Comparison of ENCODE assay signal across 14 cellular contexts in the genomic region with DNA sequence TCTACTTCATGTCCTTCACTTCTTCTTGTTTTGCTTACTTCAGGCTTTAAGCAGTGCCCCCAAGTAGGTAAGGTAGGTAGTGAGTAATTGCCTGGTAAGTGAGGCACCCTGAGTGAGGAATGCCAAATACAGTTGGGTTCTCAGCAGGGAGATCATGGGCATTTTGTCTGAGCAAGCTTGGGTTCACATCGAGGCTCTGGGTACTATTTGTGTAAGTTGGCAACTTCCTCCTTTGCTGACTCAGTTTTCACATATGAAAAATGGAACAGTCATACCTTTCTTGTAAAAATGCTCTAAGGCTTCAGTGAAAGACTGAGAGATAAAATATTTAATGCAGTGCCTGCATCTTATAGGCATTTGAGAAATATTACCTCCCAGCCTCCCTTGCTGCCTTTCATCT.
DNase-seq lines count a peak whose midpoint lies in the region; ATAC-seq and TF ChIP-seq lines count a peak whose summit lies in the region.
"Had no signal": no experiment of that assay in that cellular context is flagged by ENCODE, and none has a peak within 500 bp of the region (broad histone marks: within the 10 kb centered on the region; RNA-seq: fewer than 3 reads in every experiment).

No MANE protein-coding gene starts in this region.

- DNase-seq in activated CD4-positive, alpha-beta memory T cell treated with anti-CD3 and anti-CD28 coated beads for 36 hours, result peak; percentile 33
- DNase-seq in activated CD4-positive, alpha-beta memory T cell treated with anti-CD3 and anti-CD28 coated beads, Interleukin-2, amount 10 ng/mL, durations not matched to agents 7 days and 5 days, result no peak
- DNase-seq in GM23248, result peak; percentile 57
- DNase-seq in NCI-H2107 treated with DMSO at 0.1 percent for 48 hours (lab: John Stamatoyannopoulos, UW; ENCODE audit: unreplicated experiment), result no peak
- no peak for DNase-seq in NCI-H2081 (lab: John Stamatoyannopoulos, UW)
- DNase-seq: activated CD8-positive, alpha-beta memory T cell treated with anti-CD3 and anti-CD28 coated beads for 24 hours; activated naive CD8-positive, alpha-beta T cell treated with anti-CD3 and anti-CD28 coated beads, Interleukin-2, amount 10 ng/mL, durations not matched to agents 7 days and 5 days; HCEC 1CT had no signal

- no peaks in the 10 kb centered on the region for H4K20me1 ChIP-seq in GM23248 (ENCODE audit: insufficient read depth)

- H3K9me3 Mint-ChIP-seq in activated CD4-positive, alpha-beta memory T cell treated with anti-CD3 and anti-CD28 coated beads for 36 hours, result no peaks in the 10 kb centered on the region
- no peaks in the 10 kb centered on the region for H3K9me3 Mint-ChIP-seq in activated CD4-positive, alpha-beta memory T cell treated with anti-CD3 and anti-CD28 coated beads, Interleukin-2, amount 10 ng/mL, durations not matched to agents 7 days and 5 days
- H3K9me3 Mint-ChIP-seq: activated naive CD8-positive, alpha-beta T cell treated with anti-CD3 and anti-CD28 coated beads, Interleukin-2, amount 10 ng/mL, durations not matched to agents 7 days and 5 days had no signal

- no peaks in the 10 kb centered on the region for H3K9me2 ChIP-seq in GM23248 (ENCODE audit: insufficient read depth)

- H3F3A ChIP-seq in GM23248 (ENCODE audit: insufficient read depth), result peaks cover 55% of the 10 kb centered on the region

- H3K27me3 ChIP-seq in GM23248 (replicated peaks; ENCODE audit: insufficient read depth) (no peaks in the 10 kb centered on the region), neutrophil (no peaks in the 10 kb centered on the region)
- H3K27me3 ChIP-seq: SJSA1 had no signal

- H3K4me3 ChIP-seq in GM23248 (no peak overlapping the region), neutrophil (ENCODE audit: low read depth in 1 of 2, low read length in 1 of 2) (no peak overlapping the region)
- H3K4me3 ChIP-seq: K562, SJSA1 had no signal

- no peak overlapping the region for H3K27ac Mint-ChIP-seq in activated CD4-positive, alpha-beta memory T cell treated with anti-CD3 and anti-CD28 coated beads for 36 hours
- no peak overlapping the region for H3K27ac Mint-ChIP-seq in activated CD4-positive, alpha-beta memory T cell treated with anti-CD3 and anti-CD28 coated beads, Interleukin-2, amount 10 ng/mL, durations not matched to agents 7 days and 5 days
- H3K27ac Mint-ChIP-seq: activated naive CD8-positive, alpha-beta T cell treated with anti-CD3 and anti-CD28 coated beads, Interleukin-2, amount 10 ng/mL, durations not matched to agents 7 days and 5 days had no signal

- H3K27ac ChIP-seq in GM23248 (peak overlapping the region; percentile 96), angular gyrus (ENCODE audit: low read depth, low read length) (peak overlapping the region; percentile 50), neutrophil (peak overlapping the region; percentile 69)
- H3K27ac ChIP-seq: SJSA1 had no signal

- POLR2A ChIA-PET in activated CD4-positive, alpha-beta memory T cell treated with anti-CD3 and anti-CD28 coated beads for 36 hours (lab: Charles Lee), result no interaction called here
- POLR2A ChIA-PET in activated CD4-positive, alpha-beta memory T cell treated with anti-CD3 and anti-CD28 coated beads, Interleukin-2, amount 10 ng/mL, durations not matched to agents 7 days and 5 days (lab: Charles Lee), result interaction anchor here (1.5 kb wide), 1 partner anchor 148 kb away, joined by 4 read pairs; a partner anchor contains a TSS

- peaks cover 2% of the 10 kb centered on the region for H3K36me3 Mint-ChIP-seq in activated CD4-positive, alpha-beta memory T cell treated with anti-CD3 and anti-CD28 coated beads for 36 hours
- H3K36me3 Mint-ChIP-seq in activated CD4-positive, alpha-beta memory T cell treated with anti-CD3 and anti-CD28 coated beads, Interleukin-2, amount 10 ng/mL, durations not matched to agents 7 days and 5 days (ENCODE audit: low read depth), result peaks cover 4% of the 10 kb centered on the region

- peak overlapping the region; percentile 5 for H3K4me2 ChIP-seq in GM23248 (ENCODE audit: unreplicated experiment)

- no peaks in the 10 kb centered on the region for H3K36me3 ChIP-seq in GM23248 (ENCODE audit: low read depth)
- H3K36me3 ChIP-seq in neutrophil, result peaks cover 6% of the 10 kb centered on the region
- H3K36me3 ChIP-seq: SJSA1 had no signal

- H3K4me3 Mint-ChIP-seq in activated CD4-positive, alpha-beta memory T cell treated with anti-CD3 and anti-CD28 coated beads for 36 hours, result no peak overlapping the region
- no peak overlapping the region for H3K4me3 Mint-ChIP-seq in activated CD4-positive, alpha-beta memory T cell treated with anti-CD3 and anti-CD28 coated beads, Interleukin-2, amount 10 ng/mL, durations not matched to agents 7 days and 5 days
- H3K4me3 Mint-ChIP-seq: activated naive CD8-positive, alpha-beta T cell treated with anti-CD3 and anti-CD28 coated beads, Interleukin-2, amount 10 ng/mL, durations not matched to agents 7 days and 5 days had no signal

- peaks cover 36% of the 10 kb centered on the region for H3K4me1 Mint-ChIP-seq in activated CD4-positive, alpha-beta memory T cell treated with anti-CD3 and anti-CD28 coated beads for 36 hours (ENCODE audit: low read depth)
- peaks cover 15% of the 10 kb centered on the region for H3K4me1 Mint-ChIP-seq in activated CD4-positive, alpha-beta memory T cell treated with anti-CD3 and anti-CD28 coated beads, Interleukin-2, amount 10 ng/mL, durations not matched to agents 7 days and 5 days

- no peak for ATAC-seq in GM21390 (IDR thresholded peaks at IDR 0.05; ENCODE audit: unreplicated experiment)

- H3K79me2 ChIP-seq in GM23248 (ENCODE audit: insufficient read depth), result no peaks in the 10 kb centered on the region

- 0 to 7% methylated on average over 1 of the region's 1 CpG for WGBS in GM23248 (ENCODE audit: low coverage in 1 of 2, low lambda C conversion rate in 2 of 2, missing lambda C conversion rate in 2 of 2), 2 experiments

- in situ Hi-C loops in GM23248 (cut with MboI), result no loop called here

- peaks cover 56% of the 10 kb centered on the region for H3K4me1 ChIP-seq in GM23248 (ENCODE audit: insufficient read depth)
- H3K4me1 ChIP-seq in neutrophil (ENCODE audit: control insufficient read depth in 1 of 2, insufficient read depth in 1 of 2, low read depth in 1 of 2, low read length in 1 of 2), result peaks cover 28 to 41% of the 10 kb centered on the region in 2 experiments

- intact Hi-C loops in activated CD4-positive, alpha-beta memory T cell treated with anti-CD3 and anti-CD28 coated beads for 36 hours (cut with micrococcal nuclease), result loop anchor here (1.0 to 5.0 kb wide), 2 partner anchors 96 to 116 kb away; a partner anchor contains a TSS

- no peak overlapping the region for H2AFZ ChIP-seq in GM23248
- H2AFZ ChIP-seq: parathyroid adenoma had no signal

- H3K27me3 Mint-ChIP-seq in activated CD4-positive, alpha-beta memory T cell treated with anti-CD3 and anti-CD28 coated beads for 36 hours, result no peaks in the 10 kb centered on the region
- no peaks in the 10 kb centered on the region for H3K27me3 Mint-ChIP-seq in activated CD4-positive, alpha-beta memory T cell treated with anti-CD3 and anti-CD28 coated beads, Interleukin-2, amount 10 ng/mL, durations not matched to agents 7 days and 5 days
- H3K27me3 Mint-ChIP-seq: activated naive CD8-positive, alpha-beta T cell treated with anti-CD3 and anti-CD28 coated beads, Interleukin-2, amount 10 ng/mL, durations not matched to agents 7 days and 5 days had no signal

- CTCF ChIA-PET in activated CD4-positive, alpha-beta memory T cell treated with anti-CD3 and anti-CD28 coated beads for 36 hours (lab: Charles Lee), result interaction anchor here (0.9 to 3.3 kb wide), 9 partner anchors 12 to 119 kb away, joined by 3 to 22 read pairs (median 4); a partner anchor contains a TSS
- CTCF ChIA-PET in activated CD4-positive, alpha-beta memory T cell treated with anti-CD3 and anti-CD28 coated beads, Interleukin-2, amount 10 ng/mL, durations not matched to agents 7 days and 5 days (lab: Charles Lee), result interaction anchor here (1.3 to 4.9 kb wide), 6 partner anchors 9 to 188 kb away, joined by 3 to 25 read pairs (median 4); no protein-coding TSS in a partner anchor

- peak overlapping the region; percentile 32; the same call in 1 of the 2 replicates for H3K9ac ChIP-seq in GM23248
- H3K9ac ChIP-seq: parathyroid adenoma had no signal

- H3K9me3 ChIP-seq in GM23248 (ENCODE audit: low read depth) (no peaks in the 10 kb centered on the region), neutrophil (no peaks in the 10 kb centered on the region)
- H3K9me3 ChIP-seq: SJSA1 had no signal

- TF ChIP-seq CTCF in neutrophil (IDR thresholded peaks at IDR 0.05), result no peak

Comparison
In these comparisons a context has a peak if more than half of its experiments do, and no peak if none do; other contexts are left out.
1. DNase-seq: peak in activated CD4-positive, alpha-beta memory T cell treated with anti-CD3 and anti-CD28 coated beads for 36 hours (single experiment) and GM23248 (single experiment); none in activated CD4-positive, alpha-beta memory T cell treated with anti-CD3 and anti-CD28 coated beads, Interleukin-2, amount 10 ng/mL, durations not matched to agents 7 days and 5 days (single experiment), NCI-H2107 treated with DMSO at 0.1 percent for 48 hours (single experiment) and NCI-H2081 (0 of 2).
2. Peak in every context shown above with its lines, with median percentiles within 50 percentile points of each other: H3K27ac ChIP-seq.